8 cellular contexts compared by ENCODE assay signal in genomic region chr14:92692822-92693226, GRCh38. TPM values are rescaled to one million over a fixed set of nuclear protein-coding genes. Genes with fewer than 3 reads are reported as not detected.
DNase-seq lines count a peak whose midpoint lies in the region; ATAC-seq and TF ChIP-seq lines count a peak whose summit lies in the region.

No MANE protein-coding gene starts in this region.

- no peak for TF ChIP-seq CTCF in suprapubic skin (IDR thresholded peaks at IDR 0.05)

- peaks cover 14% of the 10 kb centered on the region for H3K4me1 Mint-ChIP-seq in activated naive CD8-positive, alpha-beta T cell treated with anti-CD3 and anti-CD28 coated beads, Interleukin-2, amount 10 ng/mL, durations not matched to agents 7 days and 5 days
- peaks cover 8 to 50% (median 42%) of the 10 kb centered on the region in 7 donors for H3K4me1 Mint-ChIP-seq in naive thymus-derived CD4-positive, alpha-beta T cell

- no peaks in the 10 kb centered on the region for H3K9me3 ChIP-seq in naive thymus-derived CD4-positive, alpha-beta T cell (ENCODE audit: control insufficient read depth in 2 of 3, low read length in 3 of 3)
- no peaks in the 10 kb centered on the region for H3K9me3 ChIP-seq in suprapubic skin

- peaks cover 2% of the 10 kb centered on the region for H3K36me3 Mint-ChIP-seq in activated naive CD8-positive, alpha-beta T cell treated with anti-CD3 and anti-CD28 coated beads, Interleukin-2, amount 10 ng/mL, durations not matched to agents 7 days and 5 days
- H3K36me3 Mint-ChIP-seq in naive thymus-derived CD4-positive, alpha-beta T cell = peaks cover 0 to 1% (median 0%) of the 10 kb centered on the region in 5 donors

- POLR2A ChIA-PET in activated naive CD8-positive, alpha-beta T cell treated with anti-CD3 and anti-CD28 coated beads, Interleukin-2, amount 10 ng/mL, durations not matched to agents 7 days and 5 days (lab: Charles Lee) = no interaction called here
- POLR2A ChIA-PET in naive thymus-derived CD4-positive, alpha-beta T cell (lab: Charles Lee) = interaction anchor here (0.8 to 1.4 kb wide), 4 partner anchors 8 to 42 kb away, joined by 3 to 4 read pairs (median 3); no protein-coding TSS in a partner anchor

- no peak overlapping the region for H3K4me3 ChIP-seq in naive thymus-derived CD4-positive, alpha-beta T cell (ENCODE audit: low read length)
- H3K4me3 ChIP-seq in suprapubic skin = no peak overlapping the region

- intact Hi-C loops in naive thymus-derived CD4-positive, alpha-beta T cell (cut with micrococcal nuclease) = loop anchor here in 1 of 2 donors (5.0 kb wide), 1 partner anchor 54 kb away; the partner anchor contains the start of gene LGMN

- TF ChIP-seq EP300 in suprapubic skin (IDR thresholded peaks at IDR 0.05) = no peak

- H3K4me1 ChIP-seq in naive thymus-derived CD4-positive, alpha-beta T cell (ENCODE audit: control insufficient read depth in 2 of 2, insufficient read depth in 2 of 2, low read length in 2 of 2) = peaks cover 8 to 19% of the 10 kb centered on the region in 2 donors
- peaks cover 13% of the 10 kb centered on the region for H3K4me1 ChIP-seq in suprapubic skin

- no peak for TF ChIP-seq POLR2A in suprapubic skin (IDR thresholded peaks at IDR 0.05)

- H3K27me3 ChIP-seq in naive thymus-derived CD4-positive, alpha-beta T cell (ENCODE audit: control insufficient read depth in 2 of 2, insufficient read depth in 2 of 2, low read length in 2 of 2) = no peaks in the 10 kb centered on the region
- H3K27me3 ChIP-seq in suprapubic skin = no peaks in the 10 kb centered on the region

- no peak overlapping the region for H3K27ac Mint-ChIP-seq in activated naive CD8-positive, alpha-beta T cell treated with anti-CD3 and anti-CD28 coated beads, Interleukin-2, amount 10 ng/mL, durations not matched to agents 7 days and 5 days
- H3K27ac Mint-ChIP-seq in naive thymus-derived CD4-positive, alpha-beta T cell = peak overlapping the region in 8 of 9 donors; percentile 40 to 93 (median 76)

- H3K4me3 Mint-ChIP-seq in activated naive CD8-positive, alpha-beta T cell treated with anti-CD3 and anti-CD28 coated beads, Interleukin-2, amount 10 ng/mL, durations not matched to agents 7 days and 5 days = no peak overlapping the region
- H3K4me3 Mint-ChIP-seq in naive thymus-derived CD4-positive, alpha-beta T cell = peak overlapping the region in 4 of 10 donors; percentile 18 to 52 (median 36)

- DNase-seq in D341Med (ENCODE audit: low spot score) (peak; percentile 51), NCI-H1417 treated with DMSO at 0.1 percent for 48 hours (lab: John Stamatoyannopoulos, UW) (peak; percentile 72), GM19240 (ENCODE audit: insufficient read length, low spot score) (no peak), suprapubic skin (ENCODE audit: low spot score in 2 of 2) (no peak), foreskin melanocyte (no peak)
- DNase-seq in activated naive CD8-positive, alpha-beta T cell treated with anti-CD3 and anti-CD28 coated beads, Interleukin-2, amount 10 ng/mL, durations not matched to agents 7 days and 5 days = no peak
- DNase-seq in naive thymus-derived CD4-positive, alpha-beta T cell = peak in 7 of 9 donors; percentile 47 to 67 (median 59)

- H3K27ac ChIP-seq in naive thymus-derived CD4-positive, alpha-beta T cell (ENCODE audit: low read depth, low read length) = peak overlapping the region; percentile 49
- no peak overlapping the region for H3K27ac ChIP-seq in suprapubic skin

- H3K9me3 Mint-ChIP-seq in activated naive CD8-positive, alpha-beta T cell treated with anti-CD3 and anti-CD28 coated beads, Interleukin-2, amount 10 ng/mL, durations not matched to agents 7 days and 5 days = no peaks in the 10 kb centered on the region
- peaks cover 0 to 2% (median 0%) of the 10 kb centered on the region in 11 donors for H3K9me3 Mint-ChIP-seq in naive thymus-derived CD4-positive, alpha-beta T cell

- H3K27me3 Mint-ChIP-seq in activated naive CD8-positive, alpha-beta T cell treated with anti-CD3 and anti-CD28 coated beads, Interleukin-2, amount 10 ng/mL, durations not matched to agents 7 days and 5 days = peaks cover 8% of the 10 kb centered on the region
- H3K27me3 Mint-ChIP-seq in naive thymus-derived CD4-positive, alpha-beta T cell = peaks cover 0 to 22% (median 0%) of the 10 kb centered on the region in 5 donors

- peaks cover 0 to 28% (median 5%) of the 10 kb centered on the region in 3 experiments for H3K36me3 ChIP-seq in naive thymus-derived CD4-positive, alpha-beta T cell (ENCODE audit: control insufficient read depth in 2 of 3, insufficient read depth in 3 of 3, low read length in 3 of 3)
- peaks cover 4% of the 10 kb centered on the region for H3K36me3 ChIP-seq in suprapubic skin

- CTCF ChIA-PET in naive thymus-derived CD4-positive, alpha-beta T cell (lab: Charles Lee) = no interaction called here

- 20% methylated on average over 1 of the region's 2 CpGs for WGBS in suprapubic skin

- peak; percentile 35 for ATAC-seq in activated naive CD8-positive, alpha-beta T cell treated with anti-CD3 and anti-CD28 coated beads, Interleukin-2, amount 10 ng/mL, durations not matched to agents 7 days and 5 days (ENCODE audit: low read depth)
- peak; percentile 57 for ATAC-seq in naive thymus-derived CD4-positive, alpha-beta T cell
- ATAC-seq in GM21381 (IDR thresholded peaks at IDR 0.05; ENCODE audit: unreplicated experiment) = no peak

RNA-seq across cellular contexts. Expression of gene LGMN, which starts 55.6 kb away (rescaled TPM):
- 10 to 100 TPM; 13.4 to 16.7 TPM for total RNA-seq in activated naive CD8-positive, alpha-beta T cell treated with anti-CD3 and anti-CD28 coated beads, Interleukin-2, amount 10 ng/mL, durations not matched to agents 7 days and 5 days
- total RNA-seq in naive thymus-derived CD4-positive, alpha-beta T cell = 10 to 100 TPM in 3 of 5 experiments, 1 to 10 TPM in 2; 8.7 to 28.7 (median 10.1) TPM
- 10 to 100 TPM; 25.2 to 26.4 TPM for polyA plus RNA-seq in naive thymus-derived CD4-positive, alpha-beta T cell
- total RNA-seq in suprapubic skin = 10 to 100 TPM; 35.8 to 41.9 (median 39.2) TPM

Comparison
In these comparisons a context has a peak if more than half of its experiments do, and no peak if none do; other contexts are left out.
1. DNase-seq: peak in D341Med (single experiment), NCI-H1417 treated with DMSO at 0.1 percent for 48 hours (single experiment) and naive thymus-derived CD4-positive, alpha-beta T cell (7 of 9); none in activated naive CD8-positive, alpha-beta T cell treated with anti-CD3 and anti-CD28 coated beads, Interleukin-2, amount 10 ng/mL, durations not matched to agents 7 days and 5 days (single experiment), GM19240 (single experiment), suprapubic skin (0 of 2) and foreskin melanocyte (single experiment).